8 cellular contexts compared by ENCODE assay signal in the genomic region with DNA sequence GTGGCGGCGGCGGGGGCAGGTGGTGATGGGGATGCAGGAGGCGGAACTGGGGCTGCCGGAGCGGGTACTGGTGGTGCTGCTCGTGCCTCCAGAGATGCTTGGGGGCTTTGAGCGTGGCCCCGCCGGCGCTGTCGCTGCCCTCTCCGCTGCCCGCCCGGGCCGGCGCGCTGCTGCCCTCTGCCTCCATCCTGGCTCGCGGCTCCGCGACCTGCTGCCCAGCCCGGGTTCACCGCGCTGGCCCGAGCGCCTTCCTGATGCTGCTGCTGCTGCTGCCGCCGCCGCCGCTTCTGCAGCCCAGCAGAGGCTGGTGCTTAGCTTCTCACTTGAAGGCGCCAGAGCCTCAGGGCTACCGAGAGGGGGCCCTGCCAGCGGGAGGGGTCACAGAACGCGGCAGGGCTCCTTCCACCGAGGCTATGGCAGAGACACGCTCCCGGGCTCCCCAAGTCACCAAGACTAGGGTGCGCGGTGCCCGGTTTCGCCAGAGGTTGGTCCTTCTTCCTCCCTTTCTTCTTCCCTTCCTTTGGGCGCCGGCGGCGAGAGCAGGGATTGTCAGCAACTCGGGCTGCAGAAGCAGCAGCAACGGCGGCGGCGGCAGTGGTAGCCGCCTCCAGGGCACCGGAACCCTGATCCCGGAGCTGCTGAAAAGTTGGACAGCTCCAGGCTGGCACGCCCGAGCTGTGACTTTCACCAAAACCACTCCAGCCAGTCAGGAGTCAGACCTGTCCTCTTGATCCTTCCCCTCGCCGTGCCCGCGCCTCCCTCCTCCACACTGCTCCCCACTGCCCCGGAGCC. TPM values are rescaled to one million over a fixed set of nuclear protein-coding genes. Genes with fewer than 3 reads are reported as not detected.
DNase-seq lines count a peak whose midpoint lies in the region; ATAC-seq and TF ChIP-seq lines count a peak whose summit lies in the region.

A gene (minus strand): TSS at position 291 of the 792 bp plus-strand sequence.

- no peaks in the 10 kb centered on the region for H3K4me1 ChIP-seq in iPS-15b (ENCODE audit: control insufficient read depth, insufficient read depth, low read length)
- H3K4me1 ChIP-seq in gastrocnemius medialis, result no peaks in the 10 kb centered on the region

- H3K4me3 ChIP-seq in brain microvascular endothelial cell (ENCODE audit: low read depth, low read length) (peak within 1 kb of the TSS; percentile 52), iPS-15b (ENCODE audit: low read depth, low read length) (peak within 1 kb of the TSS; percentile 65), gastrocnemius medialis (peak within 1 kb of the TSS in 2 of 4 donors; percentile 11 to 17)

- in situ Hi-C loops in brain microvascular endothelial cell (cut with HindIII; ENCODE audit: low pct_ligation_motif_present, low sequenced_read_pairs) (no loop called here), gastrocnemius medialis (cut with MboI; ENCODE audit: low sequenced_read_pairs in 4 of 4) (no loop called here)

- peak; percentile 31 for DNase-seq in SIG-M5 treated with dmso at 0.1 percent for 504 hours (lab: John Stamatoyannopoulos, UW; ENCODE audit: unreplicated experiment)
- no peak for DNase-seq in SIG-M5 (lab: John Stamatoyannopoulos, UW)
- DNase-seq in NCI-H146 (lab: John Stamatoyannopoulos, UW), result peak; percentile 50
- peak; percentile 49 for DNase-seq in brain microvascular endothelial cell
- DNase-seq in gastrocnemius medialis, result no peak
- no peak for DNase-seq in GM19238 (ENCODE audit: insufficient read length, low spot score)

- no peak within 1 kb of the TSS for H3K9ac ChIP-seq in iPS-15b (ENCODE audit: low read depth, low read length)

- no peak for ATAC-seq in gastrocnemius medialis
- ATAC-seq in HG03457 (IDR thresholded peaks at IDR 0.05; ENCODE audit: unreplicated experiment), result no peak

- H3K27me3 ChIP-seq in brain microvascular endothelial cell (replicated peaks) (peaks cover 5% of the 10 kb centered on the region), iPS-15b (ENCODE audit: control insufficient read depth, insufficient read depth, low read length) (peaks cover 58% of the 10 kb centered on the region), gastrocnemius medialis (peaks cover 25 to 36% (median 26%) of the 10 kb centered on the region in 3 donors)

- H3K9me3 ChIP-seq in iPS-15b (ENCODE audit: control insufficient read depth, insufficient read depth, low read length) (no peaks in the 10 kb centered on the region), gastrocnemius medialis (no peaks in the 10 kb centered on the region)

- no peak for TF ChIP-seq POLR2A in gastrocnemius medialis (IDR thresholded peaks at IDR 0.05)

- intact Hi-C loops in gastrocnemius medialis (cut with DNase I; ENCODE audit: low total_unique reads), result no loop called here

- TF ChIP-seq CTCF in brain microvascular endothelial cell (IDR thresholded peaks at IDR 0.05; ENCODE audit: low read depth, low read length, missing control alignments) (peak; percentile 19), gastrocnemius medialis (IDR thresholded peaks at IDR 0.05 in 4 of 5, conservative IDR thresholded peaks at IDR 0.05 in 1 of 5) (no peak)

- H3K27ac ChIP-seq in brain microvascular endothelial cell (no peak within 1 kb of the TSS), gastrocnemius medialis (no peak within 1 kb of the TSS)

- no peaks in the 10 kb centered on the region for H3K36me3 ChIP-seq in brain microvascular endothelial cell (replicated peaks)
- H3K36me3 ChIP-seq in iPS-15b (ENCODE audit: control insufficient read depth, insufficient read depth, low read length), result no peaks in the 10 kb centered on the region
- no peaks in the 10 kb centered on the region for H3K36me3 ChIP-seq in gastrocnemius medialis

RNA-seq across cellular contexts. Expression of the gene that starts here (rescaled TPM):
- total RNA-seq in gastrocnemius medialis, result 100 to 1,000 TPM; 133 to 223 (median 185) TPM

Comparison
In these comparisons a context has a peak if more than half of its experiments do, and no peak if none do; other contexts are left out.
1. DNase-seq: peak in SIG-M5 treated with dmso at 0.1 percent for 504 hours (single experiment), NCI-H146 (single experiment) and brain microvascular endothelial cell (single experiment); none in SIG-M5 (single experiment), gastrocnemius medialis (0 of 2) and GM19238 (single experiment).